In genomic region chr5:142697356-142697807, GRCh38 we compare ENCODE assay signal across 9 cellular contexts. TPM values are rescaled to one million over a fixed set of nuclear protein-coding genes. Genes with fewer than 3 reads are reported as not detected.
DNase-seq lines count a peak whose midpoint lies in the region; ATAC-seq, FAIRE-seq and TF ChIP-seq lines count a peak whose summit lies in the region.
"Had no signal": no experiment of that assay in that cellular context is flagged by ENCODE, and none has a peak within 500 bp of the region (broad histone marks: within the 10 kb centered on the region; RNA-seq: fewer than 3 reads in every experiment).

No MANE protein-coding gene starts in this region.

- peaks cover 0 to 8% (median 0%) of the 10 kb centered on the region in 11 experiments; a peak in 2 of 22 replicates for H3K9me3 ChIP-seq in BLaER1 treated with 17β-estradiol and CSF1 and Interleukin-3, amounts not matched to agents 10 nM and 100 nM (replicated peaks in 1 of 11)
- H3K9me3 ChIP-seq in heart right ventricle, result no peaks in the 10 kb centered on the region

- ATAC-seq in heart right ventricle (peak; percentile 41 to 81 (median 72)), GM21447 (IDR thresholded peaks at IDR 0.05; ENCODE audit: unreplicated experiment) (no peak), HG02588 (IDR thresholded peaks at IDR 0.05; ENCODE audit: unreplicated experiment) (no peak)

- intact Hi-C loops in heart right ventricle (cut with DNase I), result loop anchor here in 9 of 10 donors (5.0 to 10.0 kb wide), 6 partner anchors 40 to 693 kb away; no protein-coding TSS in a partner anchor

- 7 to 12% methylated on average over 5 of the region's 5 CpGs for WGBS in heart right ventricle, 2 donors

- peaks cover 6 to 17% (median 9%) of the 10 kb centered on the region in 10 experiments; a peak in 16 of 20 replicates for H3K4me1 ChIP-seq in BLaER1 treated with 17β-estradiol and CSF1 and Interleukin-3, amounts not matched to agents 10 nM and 100 nM
- peaks cover 9 to 68% (median 39%) of the 10 kb centered on the region in 9 donors for H3K4me1 ChIP-seq in heart right ventricle

- TF ChIP-seq CTCF in heart right ventricle (IDR thresholded peaks at IDR 0.05), result no peak

- FAIRE-seq in GM19239 (lab: Jason Lieb, UNC), result no peak

- peak overlapping the region in 1 of 11 experiments; percentile 51; a peak in 2 of 22 replicates for H3K27ac ChIP-seq in BLaER1 treated with 17β-estradiol and CSF1 and Interleukin-3, amounts not matched to agents 10 nM and 100 nM
- peak overlapping the region; percentile 56 to 94 (median 87) for H3K27ac ChIP-seq in heart right ventricle

- no peak overlapping the region for H3K9ac ChIP-seq in BLaER1 treated with 17β-estradiol and CSF1 and Interleukin-3, amounts not matched to agents 10 nM and 100 nM

- no peak overlapping the region for H3K4me3 ChIP-seq in BLaER1 treated with 17β-estradiol and CSF1 and Interleukin-3, amounts not matched to agents 10 nM and 100 nM
- peak overlapping the region; percentile 10 to 54 (median 42) for H3K4me3 ChIP-seq in heart right ventricle

- no peaks in the 10 kb centered on the region for H3K36me3 ChIP-seq in BLaER1 treated with 17β-estradiol and CSF1 and Interleukin-3, amounts not matched to agents 10 nM and 100 nM
- no peaks in the 10 kb centered on the region for H3K36me3 ChIP-seq in heart right ventricle

- DNase-seq in amniotic epithelial cell (ENCODE audit: low read depth), result peak; percentile 92
- DNase-seq in heart right ventricle, result peak in 1 of 2 donors; percentile 67
- peak; percentile 44 for DNase-seq in renal cortical epithelial cell (ENCODE audit: low read depth)
- DNase-seq in GM19239 (ENCODE audit: insufficient read length, low spot score), result no peak
- DNase-seq in NCI-H1048 (lab: John Stamatoyannopoulos, UW), result no peak
- DNase-seq: T1000 had no signal

- no peaks in the 10 kb centered on the region for H4K20me1 ChIP-seq in BLaER1 treated with 17β-estradiol and CSF1 and Interleukin-3, amounts not matched to agents 10 nM and 100 nM

- H3K27me3 ChIP-seq in BLaER1 treated with 17β-estradiol and CSF1 and Interleukin-3, amounts not matched to agents 10 nM and 100 nM, result no peaks in the 10 kb centered on the region
- no peaks in the 10 kb centered on the region for H3K27me3 ChIP-seq in heart right ventricle

- peak overlapping the region in 9 of 11 experiments; percentile 7 to 38 (median 29); a peak in 12 of 22 replicates for H3K4me2 ChIP-seq in BLaER1 treated with 17β-estradiol and CSF1 and Interleukin-3, amounts not matched to agents 10 nM and 100 nM

RNA-seq across cellular contexts. Expression of gene FGF1, which starts 11.5 kb away (rescaled TPM):
- total RNA-seq in heart right ventricle, result 100 to 1,000 TPM in 1 of 10 donors, 10 to 100 TPM in 9; 31.4 to 110 (median 58.4) TPM
- polyA plus RNA-seq in heart right ventricle, result 10 to 100 TPM in 1 of 2 donors, 1 to 10 TPM in 1; 5.1 to 17.6 TPM
- total RNA-seq in renal cortical epithelial cell, result 0.15 and 1.7 TPM in 2 replicates

Comparison
In these comparisons a context has a peak if more than half of its experiments do, and no peak if none do; other contexts are left out.
1. H3K4me3 ChIP-seq: peak in heart right ventricle (10 of 10); none in BLaER1 treated with 17β-estradiol and CSF1 and Interleukin-3, amounts not matched to agents 10 nM and 100 nM (0 of 10).
2. DNase-seq: peak in amniotic epithelial cell (single experiment) and renal cortical epithelial cell (single experiment); none in GM19239 (single experiment) and NCI-H1048 (single experiment).
3. ATAC-seq: peak in heart right ventricle (8 of 8); none in GM21447 (single experiment) and HG02588 (single experiment).
4. RNA of gene FGF1, which starts 11.5 kb away (total RNA-seq): 31.4 to 110 TPM in heart right ventricle; 0.15 to 1.7 TPM in renal cortical epithelial cell; every median in the first group is over 10 times any median in the second.